1 cellular context compared by ENCODE assay signal in genomic region chrX:46648660-46649059, GRCh38.
TF ChIP-seq lines count a peak whose summit lies in the region.

No MANE protein-coding gene starts in this region.

TF ChIP-seq in H1, 55 proteins besides CTCF, POLR2A, EP300 and RAD21:
- TF ChIP-seq YY1 (IDR thresholded peaks at IDR 0.05; ENCODE audit: low read depth, low read length) (no peak), SIN3A (conservative IDR thresholded peaks at IDR 0.05 in 1 of 2, IDR thresholded peaks at IDR 0.05 in 1 of 2; ENCODE audit: low read depth in 1 of 2, low read length in 2 of 2) (no peak), TEAD4 (IDR thresholded peaks at IDR 0.05; ENCODE audit: low read depth, low read length) (peak; percentile 82), CTBP2 (IDR thresholded peaks at IDR 0.05; ENCODE audit: borderline replicate concordance, insufficient read depth, insufficient read length, low read length) (no peak), SP1 (IDR thresholded peaks at IDR 0.05; ENCODE audit: low read depth, low read length) (no peak), GTF2F1 (IDR thresholded peaks at IDR 0.05; ENCODE audit: borderline replicate concordance, low read depth, low read length) (no peak), SUZ12 (IDR thresholded peaks at IDR 0.05; ENCODE audit: low read length) (no peak), FOSL1 (IDR thresholded peaks at IDR 0.05; ENCODE audit: insufficient read depth, low read depth, low read length) (no peak)
